In the genomic region with DNA sequence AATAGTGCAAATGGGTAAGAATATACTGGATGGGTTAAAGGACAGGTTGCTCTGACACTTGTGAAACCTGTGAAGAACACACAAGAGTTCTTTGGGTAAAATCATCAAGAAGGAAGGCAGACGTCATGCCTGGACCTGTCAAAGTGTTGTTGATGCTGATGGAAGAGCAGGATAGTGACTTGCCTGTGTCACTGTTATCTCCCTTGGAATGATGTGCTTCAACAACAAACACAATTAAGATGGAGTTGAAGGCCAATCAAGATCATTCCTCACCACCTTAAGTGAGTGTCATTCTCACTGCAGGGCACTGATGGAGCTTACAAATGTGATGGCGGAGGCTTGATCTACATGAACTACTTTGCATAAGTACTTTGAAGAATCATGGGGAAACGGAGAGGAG, we compare ENCODE assay signal across 8 cellular contexts.
"Had no signal": no experiment of that assay in that cellular context is flagged by ENCODE, and none has a peak within 500 bp of the region (broad histone marks: within the 10 kb centered on the region; RNA-seq: fewer than 3 reads in every experiment).

No MANE protein-coding gene starts in this region.

- H3K4me3 Mint-ChIP-seq: GM23338, H9, IgD-negative memory B cell had no signal

- H2AFZ ChIP-seq: GM23338 had no signal

- H3K27ac Mint-ChIP-seq: GM23338, H9, IgD-negative memory B cell had no signal

- ATAC-seq: GM23338, HepG2 had no signal

- H3K4me2 ChIP-seq: GM23338 had no signal

- FAIRE-seq: H1, H54, HepG2 had no signal

- H3K4me3 ChIP-seq: GM23338 had no signal

- H3K9me3 Mint-ChIP-seq: GM23338, H9, IgD-negative memory B cell had no signal

- H3K27ac ChIP-seq: HL-60 had no signal

- DNase-seq: H9, HCEC 1CT had no signal
